Comparison of ENCODE assay signal across 1 cellular context in the genomic region with DNA sequence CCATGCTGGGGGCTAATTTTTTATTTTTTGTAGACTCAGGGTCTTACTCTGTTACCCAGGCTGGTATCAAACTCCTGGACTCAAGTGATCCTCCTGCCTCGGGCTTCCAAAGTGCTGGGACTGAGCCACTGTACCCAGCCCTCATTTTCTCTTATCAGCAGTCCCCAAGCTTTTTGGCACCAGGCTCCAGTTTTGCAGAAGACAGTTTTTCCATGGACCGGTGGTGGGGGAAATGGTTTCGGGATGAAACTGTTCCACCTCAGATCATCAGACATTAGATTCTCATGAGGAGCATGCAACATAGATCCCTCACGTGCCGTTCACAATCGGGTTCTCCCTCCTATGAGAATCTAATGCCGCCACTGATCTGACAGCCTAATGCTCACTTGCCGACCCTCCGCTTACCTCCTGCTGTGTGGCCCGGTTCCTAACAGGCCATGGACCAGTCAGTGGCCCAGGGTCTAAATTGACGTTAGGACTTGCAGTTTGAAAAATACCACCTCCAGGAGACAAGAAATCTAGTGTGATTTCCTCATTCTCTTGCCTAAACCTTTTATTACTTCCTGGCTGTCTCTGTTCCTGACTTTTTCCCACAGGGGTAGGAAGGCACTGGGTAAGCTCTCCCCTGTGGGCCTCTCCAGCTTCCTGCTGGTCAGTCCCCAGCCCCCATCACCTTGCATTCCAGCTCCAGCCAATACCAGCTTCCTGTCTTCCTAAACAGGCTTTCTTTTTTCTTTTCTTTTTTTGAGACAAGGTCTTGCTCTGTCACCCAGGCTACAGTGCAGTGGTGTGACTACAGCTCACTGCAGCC.
TF ChIP-seq lines count a peak whose summit lies in the region.

No MANE protein-coding gene starts in this region.

TF ChIP-seq in HepG2, 621 proteins besides CTCF, POLR2A, EP300 and RAD21 (continued from another document):
- TF ChIP-seq, protein P1, sequence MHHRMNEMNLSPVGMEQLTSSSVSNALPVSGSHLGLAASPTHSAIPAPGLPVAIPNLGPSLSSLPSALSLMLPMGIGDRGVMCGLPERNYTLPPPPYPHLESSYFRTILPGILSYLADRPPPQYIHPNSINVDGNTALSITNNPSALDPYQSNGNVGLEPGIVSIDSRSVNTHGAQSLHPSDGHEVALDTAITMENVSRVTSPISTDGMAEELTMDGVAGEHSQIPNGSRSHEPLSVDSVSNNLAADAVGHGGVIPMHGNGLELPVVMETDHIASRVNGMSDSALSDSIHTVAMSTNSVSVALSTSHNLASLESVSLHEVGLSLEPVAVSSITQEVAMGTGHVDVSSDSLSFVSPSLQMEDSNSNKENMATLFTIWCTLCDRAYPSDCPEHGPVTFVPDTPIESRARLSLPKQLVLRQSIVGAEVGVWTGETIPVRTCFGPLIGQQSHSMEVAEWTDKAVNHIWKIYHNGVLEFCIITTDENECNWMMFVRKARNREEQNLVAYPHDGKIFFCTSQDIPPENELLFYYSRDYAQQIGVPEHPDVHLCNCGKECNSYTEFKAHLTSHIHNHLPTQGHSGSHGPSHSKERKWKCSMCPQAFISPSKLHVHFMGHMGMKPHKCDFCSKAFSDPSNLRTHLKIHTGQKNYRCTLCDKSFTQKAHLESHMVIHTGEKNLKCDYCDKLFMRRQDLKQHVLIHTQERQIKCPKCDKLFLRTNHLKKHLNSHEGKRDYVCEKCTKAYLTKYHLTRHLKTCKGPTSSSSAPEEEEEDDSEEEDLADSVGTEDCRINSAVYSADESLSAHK (CRISPR knock-in tag; IDR thresholded peaks at IDR 0.05; ENCODE audit: borderline replicate concordance) = no peak
- TF ChIP-seq ZNF781 (CRISPR knock-in tag; IDR thresholded peaks at IDR 0.05; ENCODE audit: borderline replicate concordance, not compliant biosample characterization) (no peak), ZNF430 (CRISPR knock-in tag; IDR thresholded peaks at IDR 0.05) (no peak), ZNF773 (CRISPR knock-in tag; IDR thresholded peaks at IDR 0.05; ENCODE audit: borderline replicate concordance) (no peak), TCF7 (IDR thresholded peaks at IDR 0.05; ENCODE audit: low read depth) (no peak), CENPT (CRISPR knock-in tag; IDR thresholded peaks at IDR 0.05; ENCODE audit: low read depth) (no peak), SMC3 (IDR thresholded peaks at IDR 0.05; ENCODE audit: low read length) (no peak), ZNF33A (CRISPR knock-in tag; IDR thresholded peaks at IDR 0.05; ENCODE audit: borderline replicate concordance) (no peak), TBL1XR1 (IDR thresholded peaks at IDR 0.05; ENCODE audit: borderline replicate concordance, low read length, partially characterized antibody) (no peak), RARA (CRISPR knock-in tag; IDR thresholded peaks at IDR 0.05) (peak; percentile 25; the same call in 1 of the 2 replicates), HNRNPH1 (optimal IDR thresholded peaks at IDR 0.05; ENCODE audit: low read depth, low read length) (no peak), ZNF326 (CRISPR knock-in tag; IDR thresholded peaks at IDR 0.05; ENCODE audit: borderline replicate concordance) (no peak), ZNF296 (CRISPR knock-in tag; conservative IDR thresholded peaks at IDR 0.05) (no peak), ZFP36 (IDR thresholded peaks at IDR 0.05; ENCODE audit: borderline replicate concordance, low read depth, low read length, partially characterized antibody) (no peak), ZNF788 (CRISPR knock-in tag; IDR thresholded peaks at IDR 0.05; ENCODE audit: borderline replicate concordance) (no peak; the same call in 1 of the 2 replicates), EHMT2 (IDR thresholded peaks at IDR 0.05; ENCODE audit: borderline replicate concordance, low read depth, low read length) (no peak), ATF7 (IDR thresholded peaks at IDR 0.05) (no peak), ATF7 (CRISPR knock-in tag; IDR thresholded peaks at IDR 0.05) (no peak), MBNL3 (CRISPR knock-in tag; conservative IDR thresholded peaks at IDR 0.05) (no peak), ZNF616 (CRISPR knock-in tag; IDR thresholded peaks at IDR 0.05; ENCODE audit: low read depth) (no peak), POLR2AphosphoS5 (IDR thresholded peaks at IDR 0.05; ENCODE audit: low read depth, low read length) (peak; percentile 48; the same call in 1 of the 2 replicates), POGZ (CRISPR knock-in tag; IDR thresholded peaks at IDR 0.05) (peak; percentile 32; the same call in 1 of the 2 replicates), RFX3 (CRISPR knock-in tag; IDR thresholded peaks at IDR 0.05) (no peak; the same call in 1 of the 2 replicates), DPF2 (CRISPR knock-in tag; IDR thresholded peaks at IDR 0.05; ENCODE audit: borderline replicate concordance, low read depth) (no peak; the same call in 1 of the 2 replicates)
- TF ChIP-seq, protein P2, sequence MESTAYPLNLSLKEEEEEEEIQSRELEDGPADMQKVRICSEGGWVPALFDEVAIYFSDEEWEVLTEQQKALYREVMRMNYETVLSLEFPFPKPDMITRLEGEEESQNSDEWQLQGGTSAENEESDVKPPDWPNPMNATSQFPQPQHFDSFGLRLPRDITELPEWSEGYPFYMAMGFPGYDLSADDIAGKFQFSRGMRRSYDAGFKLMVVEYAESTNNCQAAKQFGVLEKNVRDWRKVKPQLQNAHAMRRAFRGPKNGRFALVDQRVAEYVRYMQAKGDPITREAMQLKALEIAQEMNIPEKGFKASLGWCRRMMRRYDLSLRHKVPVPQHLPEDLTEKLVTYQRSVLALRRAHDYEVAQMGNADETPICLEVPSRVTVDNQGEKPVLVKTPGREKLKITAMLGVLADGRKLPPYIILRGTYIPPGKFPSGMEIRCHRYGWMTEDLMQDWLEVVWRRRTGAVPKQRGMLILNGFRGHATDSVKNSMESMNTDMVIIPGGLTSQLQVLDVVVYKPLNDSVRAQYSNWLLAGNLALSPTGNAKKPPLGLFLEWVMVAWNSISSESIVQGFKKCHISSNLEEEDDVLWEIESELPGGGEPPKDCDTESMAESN (CRISPR knock-in tag; conservative IDR thresholded peaks at IDR 0.05) = no peak
- TF ChIP-seq, protein P3, sequence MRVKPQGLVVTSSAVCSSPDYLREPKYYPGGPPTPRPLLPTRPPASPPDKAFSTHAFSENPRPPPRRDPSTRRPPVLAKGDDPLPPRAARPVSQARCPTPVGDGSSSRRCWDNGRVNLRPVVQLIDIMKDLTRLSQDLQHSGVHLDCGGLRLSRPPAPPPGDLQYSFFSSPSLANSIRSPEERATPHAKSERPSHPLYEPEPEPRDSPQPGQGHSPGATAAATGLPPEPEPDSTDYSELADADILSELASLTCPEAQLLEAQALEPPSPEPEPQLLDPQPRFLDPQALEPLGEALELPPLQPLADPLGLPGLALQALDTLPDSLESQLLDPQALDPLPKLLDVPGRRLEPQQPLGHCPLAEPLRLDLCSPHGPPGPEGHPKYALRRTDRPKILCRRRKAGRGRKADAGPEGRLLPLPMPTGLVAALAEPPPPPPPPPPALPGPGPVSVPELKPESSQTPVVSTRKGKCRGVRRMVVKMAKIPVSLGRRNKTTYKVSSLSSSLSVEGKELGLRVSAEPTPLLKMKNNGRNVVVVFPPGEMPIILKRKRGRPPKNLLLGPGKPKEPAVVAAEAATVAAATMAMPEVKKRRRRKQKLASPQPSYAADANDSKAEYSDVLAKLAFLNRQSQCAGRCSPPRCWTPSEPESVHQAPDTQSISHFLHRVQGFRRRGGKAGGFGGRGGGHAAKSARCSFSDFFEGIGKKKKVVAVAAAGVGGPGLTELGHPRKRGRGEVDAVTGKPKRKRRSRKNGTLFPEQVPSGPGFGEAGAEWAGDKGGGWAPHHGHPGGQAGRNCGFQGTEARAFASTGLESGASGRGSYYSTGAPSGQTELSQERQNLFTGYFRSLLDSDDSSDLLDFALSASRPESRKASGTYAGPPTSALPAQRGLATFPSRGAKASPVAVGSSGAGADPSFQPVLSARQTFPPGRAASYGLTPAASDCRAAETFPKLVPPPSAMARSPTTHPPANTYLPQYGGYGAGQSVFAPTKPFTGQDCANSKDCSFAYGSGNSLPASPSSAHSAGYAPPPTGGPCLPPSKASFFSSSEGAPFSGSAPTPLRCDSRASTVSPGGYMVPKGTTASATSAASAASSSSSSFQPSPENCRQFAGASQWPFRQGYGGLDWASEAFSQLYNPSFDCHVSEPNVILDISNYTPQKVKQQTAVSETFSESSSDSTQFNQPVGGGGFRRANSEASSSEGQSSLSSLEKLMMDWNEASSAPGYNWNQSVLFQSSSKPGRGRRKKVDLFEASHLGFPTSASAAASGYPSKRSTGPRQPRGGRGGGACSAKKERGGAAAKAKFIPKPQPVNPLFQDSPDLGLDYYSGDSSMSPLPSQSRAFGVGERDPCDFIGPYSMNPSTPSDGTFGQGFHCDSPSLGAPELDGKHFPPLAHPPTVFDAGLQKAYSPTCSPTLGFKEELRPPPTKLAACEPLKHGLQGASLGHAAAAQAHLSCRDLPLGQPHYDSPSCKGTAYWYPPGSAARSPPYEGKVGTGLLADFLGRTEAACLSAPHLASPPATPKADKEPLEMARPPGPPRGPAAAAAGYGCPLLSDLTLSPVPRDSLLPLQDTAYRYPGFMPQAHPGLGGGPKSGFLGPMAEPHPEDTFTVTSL (CRISPR knock-in tag; IDR thresholded peaks at IDR 0.05; ENCODE audit: borderline replicate concordance) = 0 out of 2 replicates have a peak, but pooled peaks have one; percentile 21
- TF ChIP-seq, protein P4, sequence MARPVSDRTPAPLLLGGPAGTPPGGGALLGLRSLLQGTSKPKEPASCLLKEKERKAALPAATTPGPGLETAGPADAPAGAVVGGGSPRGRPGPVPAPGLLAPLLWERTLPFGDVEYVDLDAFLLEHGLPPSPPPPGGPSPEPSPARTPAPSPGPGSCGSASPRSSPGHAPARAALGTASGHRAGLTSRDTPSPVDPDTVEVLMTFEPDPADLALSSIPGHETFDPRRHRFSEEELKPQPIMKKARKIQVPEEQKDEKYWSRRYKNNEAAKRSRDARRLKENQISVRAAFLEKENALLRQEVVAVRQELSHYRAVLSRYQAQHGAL (CRISPR knock-in tag; IDR thresholded peaks at IDR 0.05; ENCODE audit: not compliant biosample characterization) = no peak
